In the genomic region with DNA sequence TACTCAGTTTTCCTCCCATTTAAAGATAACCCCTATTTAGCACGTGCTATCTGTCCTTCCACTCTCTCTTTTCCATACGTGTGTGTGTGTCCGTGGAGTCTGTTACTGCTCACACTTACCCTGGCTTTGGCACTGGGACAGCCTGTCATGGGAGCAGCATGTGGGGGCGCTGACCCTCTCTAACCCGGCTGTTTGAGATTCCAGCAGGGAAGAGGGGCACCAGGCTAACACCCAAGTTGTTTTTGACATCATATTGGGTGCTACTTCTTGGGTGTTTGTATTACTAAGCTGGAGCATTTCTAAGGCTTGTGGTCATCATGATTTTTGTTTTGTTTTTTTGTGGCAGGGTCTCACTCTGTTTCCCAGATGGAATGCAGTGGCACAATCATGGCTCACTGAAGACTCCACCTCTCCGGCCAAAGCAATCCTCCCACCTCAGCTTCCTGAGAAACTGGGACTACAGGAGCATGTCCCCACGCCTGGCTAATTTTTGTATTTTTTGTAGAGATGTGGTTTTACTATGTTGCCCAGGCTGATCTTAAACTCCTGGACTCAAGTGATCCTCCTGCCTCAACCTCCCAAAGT, we compare ENCODE assay signal across 25 cellular contexts.
"Had no signal": no experiment of that assay in that cellular context is flagged by ENCODE, and none has a peak within 500 bp of the region (broad histone marks: within the 10 kb centered on the region; RNA-seq: fewer than 3 reads in every experiment).

No MANE protein-coding gene starts in this region.

- H3K27me3 ChIP-seq: body of pancreas, cardiac muscle cell, tibial nerve had no signal

- H3K9me3 ChIP-seq: body of pancreas had no signal

- DNase-seq: activated CD4-positive, alpha-beta memory T cell treated with anti-CD3 and anti-CD28 coated beads, Interleukin-2, amount 10 ng/mL, durations not matched to agents 7 days and 5 days; activated CD4-positive, alpha-beta T cell treated with anti-CD3 and anti-CD28 coated beads, Interleukin-2, amount 10 ng/mL, durations not matched to agents 24 days and 14 days; activated CD8-positive, alpha-beta memory T cell treated with anti-CD3 and anti-CD28 coated beads, Interleukin-2, amount 10 ng/mL, durations not matched to agents 7 days and 5 days; activated gamma-delta T cell; activated naive CD4-positive, alpha-beta T cell treated with anti-CD3 and anti-CD28 coated beads, Interleukin-2, amount 50 U/mL, for 16 hours; activated naive CD8-positive, alpha-beta T cell treated with anti-CD3 and anti-CD28 coated beads, Interleukin-2, amount 50 U/mL, for 24 hours; activated T-cell treated with anti-CD3 and anti-CD28 coated beads for 4 hours; body of pancreas; effector CD4-positive, alpha-beta T cell; head of caudate nucleus; hypothalamus; left lung; mammary epithelial cell; midbrain; natural killer cell; stimulated activated CD4-positive, alpha-beta T cell treated with anti-CD3 and anti-CD28 coated beads, Interleukin-1b, Interleukin-23, amount 100 ng/mL, for 48 hours; stimulated activated naive CD8-positive, alpha-beta T cell treated with anti-CD3 and anti-CD28 coated beads, Interleukin-15, amount 100 ng/mL, for 72 hours; SW 1271; T-helper 17 cell had no signal

- H3K4me1 ChIP-seq: body of pancreas, left lung, tibial nerve had no signal

- H3K36me3 ChIP-seq: cardiac muscle cell, left lung, tibial nerve had no signal

- H3K27ac ChIP-seq: body of pancreas, cardiac muscle cell, left lung, tibial nerve, VCaP had no signal

- H3K4me3 ChIP-seq: body of pancreas, cardiac muscle cell, left lung, tibial nerve had no signal

- ATAC-seq: activated CD4-positive, CD25-positive, alpha-beta regulatory T cell treated with anti-CD3 and anti-CD28 coated beads, Interleukin-2, amount 50 U/mL, for 24 hours; activated CD8-positive, alpha-beta memory T cell treated with anti-CD3 and anti-CD28 coated beads, Interleukin-2, amount 10 ng/mL, durations not matched to agents 7 days and 5 days; activated naive CD8-positive, alpha-beta T cell treated with anti-CD3 and anti-CD28 coated beads, Interleukin-2, amount 50 U/mL, for 24 hours; body of pancreas; esophagus mucosa; left lung; natural killer cell; stimulated activated effector memory CD8-positive, alpha-beta T cell treated with anti-CD3 and anti-CD28 coated beads, Interleukin-12 subunit alpha, Interleukin-12 subunit beta, amount 100 ng/mL, for 72 hours; stimulated activated naive CD8-positive, alpha-beta T cell treated with anti-CD3 and anti-CD28 coated beads, Interleukin-15, amount 100 ng/mL, for 72 hours; T-helper 17 cell had no signal
